28 cellular contexts compared by ENCODE assay signal in the genomic region with DNA sequence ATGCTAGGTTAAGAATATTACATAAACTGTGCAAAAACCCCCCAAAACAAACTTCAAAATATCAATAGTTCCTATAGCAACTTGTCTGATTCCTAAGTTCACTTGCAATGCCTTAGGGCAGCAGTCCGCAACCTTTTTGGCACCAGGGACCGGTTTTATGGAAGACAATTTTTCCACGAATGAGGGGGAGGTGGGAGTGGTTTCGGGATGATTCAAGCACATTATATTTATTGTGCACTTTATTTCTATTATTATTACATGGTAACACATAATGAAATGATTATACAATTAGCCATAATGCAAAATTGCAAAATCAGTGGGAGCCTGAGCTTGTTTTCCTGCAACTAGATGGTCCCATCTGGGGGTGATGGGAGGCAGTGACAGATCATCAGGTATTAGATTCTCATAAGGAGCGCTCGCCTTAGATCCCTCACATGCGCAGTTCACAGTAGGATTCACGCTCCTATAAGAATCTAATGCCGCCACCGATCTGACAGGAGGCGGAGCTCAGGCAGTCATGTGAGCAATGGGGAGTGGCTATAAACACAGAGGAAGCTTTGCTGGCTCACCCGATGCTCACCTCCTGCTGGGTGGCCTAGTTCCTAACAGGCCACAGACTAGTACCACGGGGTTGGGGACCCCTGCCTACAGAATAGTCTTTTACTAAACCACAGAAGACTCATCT. TPM values are rescaled to one million over a fixed set of nuclear protein-coding genes. Genes with fewer than 3 reads are reported as not detected.
DNase-seq lines count a peak whose midpoint lies in the region; ATAC-seq and TF ChIP-seq lines count a peak whose summit lies in the region.
"Had no signal": no experiment of that assay in that cellular context is flagged by ENCODE, and none has a peak within 500 bp of the region (broad histone marks: within the 10 kb centered on the region; RNA-seq: fewer than 3 reads in every experiment).

No MANE protein-coding gene starts in this region.

- peaks cover 46% of the 10 kb centered on the region for H3K36me3 ChIP-seq in left ventricle myocardium inferior
- H3K36me3 ChIP-seq in adipocyte (ENCODE audit: control insufficient read depth, insufficient read depth, low read length, severe bottlenecking): peaks cover 36% of the 10 kb centered on the region
- H3K36me3 ChIP-seq: SJSA1 had no signal

- H3K4me3 ChIP-seq in left ventricle myocardium inferior: no peak overlapping the region
- no peak overlapping the region for H3K4me3 ChIP-seq in adipocyte (ENCODE audit: low read length)
- H3K4me3 ChIP-seq: A549, heart left ventricle, Peyer's patch, right atrium auricular region, SJSA1, transverse colon had no signal

- peak overlapping the region; percentile 81 for H3K27ac ChIP-seq in left ventricle myocardium inferior (replicated peaks)
- H3K27ac ChIP-seq: A549, Peyer's patch, SJSA1 had no signal

- no peaks in the 10 kb centered on the region for H3K9me3 ChIP-seq in left ventricle myocardium inferior (replicated peaks)
- no peaks in the 10 kb centered on the region for H3K9me3 ChIP-seq in adipocyte (ENCODE audit: control insufficient read depth, low read length)
- H3K9me3 ChIP-seq: A549, heart left ventricle, Peyer's patch, right atrium auricular region, SJSA1, transverse colon had no signal

- intact Hi-C loops in left ventricle myocardium inferior (cut with micrococcal nuclease): loop anchor here (5.0 kb wide), 1 partner anchor 158 kb away; no protein-coding TSS in a partner anchor
- intact Hi-C loops in Right ventricle myocardium inferior (cut with DNase I): no loop called here

- DNase-seq in left ventricle myocardium inferior (no peak), Right ventricle myocardium inferior (ENCODE audit: missing footprints) (no peak), adipocyte (ENCODE audit: low read depth) (peak; percentile 1), iris pigment epithelial cell (ENCODE audit: low read depth) (peak; percentile 9), NCI-H1092 (lab: John Stamatoyannopoulos, UW) (no peak)
- DNase-seq in activated CD4-positive, alpha-beta T cell treated with anti-CD3 and anti-CD28 coated beads for 1 hour: no peak
- DNase-seq: activated CD4-positive, alpha-beta T cell treated with anti-CD3 and anti-CD28 coated beads, Interleukin-2, amount 10 ng/mL, durations not matched to agents 24 days and 14 days; C1 segment of cervical spinal cord; Calu3; cerebellar nuclear complex; GOT3; heart left ventricle; KG1; left colon; MV-4-11; naive thymus-derived CD8-positive, alpha-beta T cell; NCI-H1930; NCI-H226; Peyer's patch; stimulated activated CD4-positive, alpha-beta T cell treated with anti-CD3 and anti-CD28 coated beads, Interleukin-4, amount 100 ng/mL, for 24 hours; stimulated activated naive CD8-positive, alpha-beta T cell treated with anti-CD3 and anti-CD28 coated beads, Interleukin-15, Interleukin-2, amounts not matched to agents 100 U/mL and 50 U/mL, for 24 hours; transverse colon had no signal

- H3K4me1 ChIP-seq in left ventricle myocardium inferior: peaks cover 41% of the 10 kb centered on the region
- H3K4me1 ChIP-seq in adipocyte (ENCODE audit: control insufficient read depth, insufficient read depth, low read length): peaks cover 15% of the 10 kb centered on the region
- H3K4me1 ChIP-seq: Peyer's patch, SJSA1 had no signal

- H3K9ac ChIP-seq in adipocyte (ENCODE audit: low read length): no peak overlapping the region

- ATAC-seq in Right ventricle myocardium inferior: no peak
- ATAC-seq in HG02571 (IDR thresholded peaks at IDR 0.05; ENCODE audit: unreplicated experiment): no peak
- ATAC-seq in HG03521 (IDR thresholded peaks at IDR 0.05; ENCODE audit: unreplicated experiment): no peak
- ATAC-seq: A549; activated naive CD4-positive, alpha-beta T cell treated with anti-CD3 and anti-CD28 coated beads, Interleukin-2, amount 50 U/mL, for 72 hours; left colon; naive thymus-derived CD8-positive, alpha-beta T cell; stimulated activated naive CD8-positive, alpha-beta T cell treated with anti-CD3 and anti-CD28 coated beads, Interleukin-15, Interleukin-2, amounts not matched to agents 100 U/mL and 50 U/mL, for 24 hours had no signal

- no peak for TF ChIP-seq CTCF in left ventricle myocardium inferior (IDR thresholded peaks at IDR 0.05; ENCODE audit: borderline replicate concordance)

- H3K27me3 ChIP-seq in left ventricle myocardium inferior (ENCODE audit: low read depth): no peaks in the 10 kb centered on the region
- H3K27me3 ChIP-seq in adipocyte (replicated peaks; ENCODE audit: control insufficient read depth, insufficient read depth, low read length): no peaks in the 10 kb centered on the region
- H3K27me3 ChIP-seq: heart left ventricle, Peyer's patch, right atrium auricular region, SJSA1, transverse colon had no signal

RNA-seq across cellular contexts. Expression of gene ACOX3, which starts 39.7 kb away (rescaled TPM):
- total RNA-seq in left ventricle myocardium inferior: 22.0 TPM
- 25.3 TPM for total RNA-seq in Right ventricle myocardium inferior

RNA-seq across cellular contexts. Expression of gene TRMT44, which starts 39.8 kb away (rescaled TPM):
- total RNA-seq in left ventricle myocardium inferior (9.2 TPM), Right ventricle myocardium inferior (9.2 TPM)

Comparison
In these comparisons a context has a peak if more than half of its experiments do, and no peak if none do; other contexts are left out.
1. DNase-seq: peak in adipocyte (single experiment) and iris pigment epithelial cell (single experiment); none in left ventricle myocardium inferior (single experiment), Right ventricle myocardium inferior (single experiment), NCI-H1092 (single experiment) and activated CD4-positive, alpha-beta T cell treated with anti-CD3 and anti-CD28 coated beads for 1 hour (single experiment).